Comparison of ENCODE assay signal across 27 cellular contexts in genomic region chr1:102693345-102693744, GRCh38.
"Had no signal": no experiment of that assay in that cellular context is flagged by ENCODE, and none has a peak within 500 bp of the region (broad histone marks: within the 10 kb centered on the region; RNA-seq: fewer than 3 reads in every experiment).

No MANE protein-coding gene starts in this region.

- H3K4me3 ChIP-seq: cardiac muscle cell, MG63, Peyer's patch, SJCRH30 had no signal

- DNase-seq: activated CD4-positive, alpha-beta memory T cell treated with anti-CD3 and anti-CD28 coated beads, Interleukin-2, amount 10 ng/mL, durations not matched to agents 7 days and 5 days; activated CD4-positive, alpha-beta T cell treated with anti-CD3 and anti-CD28 coated beads for 36 hours; activated CD4-positive, alpha-beta T cell treated with anti-CD3 and anti-CD28 coated beads, Interleukin-2, amount 50 U/mL, for 1 hour; activated gamma-delta T cell; activated naive CD4-positive, alpha-beta T cell treated with anti-CD3 and anti-CD28 coated beads, Interleukin-2, amount 10 ng/mL, durations not matched to agents 7 days and 5 days; activated naive CD8-positive, alpha-beta T cell treated with anti-CD3 and anti-CD28 coated beads for 36 hours; activated T-cell treated with anti-CD3 and anti-CD28 coated beads for 4 hours; activated T-cell treated with anti-CD3 and anti-CD28 coated beads, Interleukin-2, amount 50 U/mL, for 48 hours; brain microvascular endothelial cell; cerebellar nuclear complex; MG63; NCI-H1105; NCI-H1436; NCI-H1694 treated with DMSO at 0.1 percent for 48 hours; NCI-H2029 treated with DMSO at 0.1 percent for 48 hours; NCI-H446; NCI-H524; Peyer's patch; Right ventricle myocardium superior; SJCRH30; SK-N-SH; T-helper 17 cell; T-helper 9 cell; WERI-Rb-1 had no signal

- H3K27ac ChIP-seq: brain microvascular endothelial cell, cardiac muscle cell, KMS-11, Peyer's patch, RWPE1, SJCRH30, WERI-Rb-1 had no signal

- H3K27me3 ChIP-seq: brain microvascular endothelial cell, cardiac muscle cell, MG63, Peyer's patch, SJCRH30 had no signal
